14 cellular contexts compared by ENCODE assay signal in genomic region chr12:47282206-47282605, GRCh38.
DNase-seq lines count a peak whose midpoint lies in the region; ATAC-seq and TF ChIP-seq lines count a peak whose summit lies in the region.
"Had no signal": no experiment of that assay in that cellular context is flagged by ENCODE, and none has a peak within 500 bp of the region (broad histone marks: within the 10 kb centered on the region; RNA-seq: fewer than 3 reads in every experiment).

No MANE protein-coding gene starts in this region.

- peak overlapping the region; percentile 33 for H3K27ac ChIP-seq in left ventricle myocardium inferior (replicated peaks)
- H3K27ac ChIP-seq in ascending aorta: no peak overlapping the region
- H3K27ac ChIP-seq: pancreas, testis had no signal

- H3K36me3 ChIP-seq in adipocyte (ENCODE audit: control insufficient read depth, insufficient read depth, low read length, severe bottlenecking): no peaks in the 10 kb centered on the region
- no peaks in the 10 kb centered on the region for H3K36me3 ChIP-seq in left ventricle myocardium inferior
- no peaks in the 10 kb centered on the region for H3K36me3 ChIP-seq in ascending aorta
- H3K36me3 ChIP-seq: pancreas had no signal

- no peak for DNase-seq in Right ventricle myocardium inferior (ENCODE audit: missing footprints)
- no peak for DNase-seq in cardiac septum (ENCODE audit: low spot score)
- DNase-seq in adipocyte (ENCODE audit: low read depth): no peak
- DNase-seq in left ventricle myocardium inferior: no peak
- DNase-seq in stromal cell of bone marrow (ENCODE audit: low read depth): peak; percentile 89
- no peak for DNase-seq in GM10248 (ENCODE audit: extremely low spot score)
- DNase-seq in ascending aorta (ENCODE audit: low spot score in 2 of 2): no peak
- no peak for DNase-seq in OCI-M1 (lab: John Stamatoyannopoulos, UW)
- DNase-seq: activated naive CD8-positive, alpha-beta T cell treated with anti-CD3 and anti-CD28 coated beads, Interleukin-2, amount 10 ng/mL, durations not matched to agents 7 days and 5 days; dermis blood vessel endothelial cell; NCI-H2107; pancreas; testis had no signal

- H3K4me3 ChIP-seq in adipocyte (ENCODE audit: low read length): peak overlapping the region; percentile 6
- H3K4me3 ChIP-seq in left ventricle myocardium inferior: no peak overlapping the region
- H3K4me3 ChIP-seq in ascending aorta: no peak overlapping the region
- H3K4me3 ChIP-seq: pancreas, testis had no signal

- intact Hi-C loops in Right ventricle myocardium inferior (cut with DNase I) (no loop called here), cardiac septum (cut with DNase I) (no loop called here), left ventricle myocardium inferior (cut with micrococcal nuclease) (no loop called here), ascending aorta (cut with DNase I) (no loop called here)

- H3K9ac ChIP-seq in adipocyte (ENCODE audit: low read length): no peak overlapping the region

- CTCF ChIA-PET in GM10248 (lab: Yijun Ruan, JAX): no interaction called here

- peaks cover 20% of the 10 kb centered on the region for H3K4me1 ChIP-seq in adipocyte (ENCODE audit: control insufficient read depth, insufficient read depth, low read length)
- peaks cover 10% of the 10 kb centered on the region for H3K4me1 ChIP-seq in left ventricle myocardium inferior
- H3K4me1 ChIP-seq in ascending aorta: peaks cover 0 to 3% of the 10 kb centered on the region in 2 donors

- ATAC-seq in Right ventricle myocardium inferior: peak; percentile 86
- ATAC-seq: HCT116 had no signal

- H3K9me3 ChIP-seq in adipocyte (ENCODE audit: control insufficient read depth, low read length): no peaks in the 10 kb centered on the region
- H3K9me3 ChIP-seq in left ventricle myocardium inferior (replicated peaks): no peaks in the 10 kb centered on the region
- H3K9me3 ChIP-seq in ascending aorta: no peaks in the 10 kb centered on the region
- H3K9me3 ChIP-seq: pancreas, testis had no signal

- no peaks in the 10 kb centered on the region for H3K27me3 ChIP-seq in adipocyte (replicated peaks; ENCODE audit: control insufficient read depth, insufficient read depth, low read length)
- H3K27me3 ChIP-seq in left ventricle myocardium inferior (ENCODE audit: low read depth): no peaks in the 10 kb centered on the region
- no peaks in the 10 kb centered on the region for H3K27me3 ChIP-seq in ascending aorta
- H3K27me3 ChIP-seq: pancreas, testis had no signal

- TF ChIP-seq CTCF in left ventricle myocardium inferior (IDR thresholded peaks at IDR 0.05; ENCODE audit: borderline replicate concordance) (no peak), GM10248 (IDR thresholded peaks at IDR 0.05; ENCODE audit: control extremely low read depth, extremely low read depth, low read depth, missing control alignments) (no peak), ascending aorta (IDR thresholded peaks at IDR 0.05) (no peak)

- POLR2A ChIA-PET in GM10248 (lab: Yijun Ruan, JAX): no interaction called here
